8 cellular contexts compared by ENCODE assay signal in the genomic region with DNA sequence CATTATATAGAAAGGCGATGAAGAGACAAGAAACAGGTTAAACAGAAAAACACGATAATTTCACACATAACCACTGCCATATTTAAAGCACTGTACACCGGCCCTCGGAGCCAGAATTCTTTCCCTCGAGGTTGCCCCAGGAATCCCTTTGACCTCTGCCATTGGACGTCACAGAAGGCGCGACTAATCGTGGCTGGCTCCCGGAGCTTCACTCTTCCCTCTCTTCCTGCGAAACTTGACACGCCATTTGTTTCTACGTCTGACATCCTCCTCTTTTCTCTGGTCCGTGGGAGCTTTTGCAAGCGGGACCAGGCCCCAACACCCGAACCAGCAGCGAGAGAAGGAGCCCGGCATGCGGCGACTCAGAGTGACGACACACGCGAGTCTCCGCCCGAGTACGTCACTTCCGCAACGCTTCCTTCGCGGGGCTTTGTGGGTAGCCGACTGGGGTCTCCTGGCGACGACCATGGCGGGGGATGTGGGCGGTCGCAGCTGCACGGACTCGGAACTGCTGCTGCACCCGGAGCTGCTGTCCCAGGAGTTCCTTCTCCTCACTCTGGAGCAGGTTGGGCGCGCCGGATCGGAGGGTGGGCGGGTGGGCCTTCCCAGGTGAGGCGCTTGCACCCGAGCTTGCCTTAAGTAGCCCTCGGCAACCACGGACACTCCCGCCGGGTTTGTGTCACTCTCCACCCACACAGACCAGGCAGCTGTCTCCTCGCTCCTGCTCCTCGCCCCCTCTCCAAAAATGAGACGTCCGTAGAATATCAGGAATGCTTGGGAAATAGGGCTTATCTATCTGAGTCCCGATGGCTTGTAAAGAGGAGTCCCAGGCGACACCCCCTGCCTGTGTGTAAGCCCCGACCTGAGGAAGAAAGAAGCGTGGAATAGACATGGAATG. TPM values are rescaled to one million over a fixed set of nuclear protein-coding genes. Genes with fewer than 3 reads are reported as not detected.
DNase-seq lines count a peak whose midpoint lies in the region; ATAC-seq lines count a peak whose summit lies in the region.

C2orf49 (plus strand) TSS at position 419 of the 898 bp plus-strand sequence; CDS start at position 467, 48 bp downstream.

- no peaks in the 10 kb centered on the region for H3K27me3 Mint-ChIP-seq in activated CD4-positive, alpha-beta T cell treated with anti-CD3 and anti-CD28 coated beads, Interleukin-2, amount 10 ng/mL, durations not matched to agents 7 days and 5 days
- H3K27me3 Mint-ChIP-seq in dendritic cell treated with granulocyte-macrophage colony-stimulating factor and Interleukin-4, amounts not matched to agents 40 ng/mL and 50 ng/mL, for 4 days = no peaks in the 10 kb centered on the region

- H3K27ac Mint-ChIP-seq in activated CD4-positive, alpha-beta T cell treated with anti-CD3 and anti-CD28 coated beads, Interleukin-2, amount 10 ng/mL, durations not matched to agents 7 days and 5 days = peak within 1 kb of the TSS; percentile 100
- peak within 1 kb of the TSS; percentile 97 for H3K27ac Mint-ChIP-seq in dendritic cell treated with granulocyte-macrophage colony-stimulating factor and Interleukin-4, amounts not matched to agents 40 ng/mL and 50 ng/mL, for 4 days

- H3K36me3 Mint-ChIP-seq in activated CD4-positive, alpha-beta T cell treated with anti-CD3 and anti-CD28 coated beads, Interleukin-2, amount 10 ng/mL, durations not matched to agents 7 days and 5 days (ENCODE audit: low read depth) = peaks cover 19% of the 10 kb centered on the region
- peaks cover 36% of the 10 kb centered on the region for H3K36me3 Mint-ChIP-seq in dendritic cell treated with granulocyte-macrophage colony-stimulating factor and Interleukin-4, amounts not matched to agents 40 ng/mL and 50 ng/mL, for 4 days (ENCODE audit: low read depth)

- CTCF ChIA-PET in activated CD4-positive, alpha-beta T cell treated with anti-CD3 and anti-CD28 coated beads, Interleukin-2, amount 10 ng/mL, durations not matched to agents 7 days and 5 days (lab: Charles Lee) = interaction anchor here (1.8 to 2.0 kb wide), 3 partner anchors 9 to 12 kb away, joined by 5 to 8 read pairs (median 6); no protein-coding TSS in a partner anchor

- peaks cover 53% of the 10 kb centered on the region for H3K4me1 Mint-ChIP-seq in activated CD4-positive, alpha-beta T cell treated with anti-CD3 and anti-CD28 coated beads, Interleukin-2, amount 10 ng/mL, durations not matched to agents 7 days and 5 days
- H3K4me1 Mint-ChIP-seq in dendritic cell treated with granulocyte-macrophage colony-stimulating factor and Interleukin-4, amounts not matched to agents 40 ng/mL and 50 ng/mL, for 4 days (ENCODE audit: low read depth) = peaks cover 21% of the 10 kb centered on the region

- ATAC-seq in GM19351 (IDR thresholded peaks at IDR 0.05; ENCODE audit: unreplicated experiment) (peak; percentile 94), HG03520 (IDR thresholded peaks at IDR 0.05; ENCODE audit: unreplicated experiment) (peak; percentile 78), left lobe of liver (peak; percentile 94)

- H3K4me3 Mint-ChIP-seq in activated CD4-positive, alpha-beta T cell treated with anti-CD3 and anti-CD28 coated beads, Interleukin-2, amount 10 ng/mL, durations not matched to agents 7 days and 5 days = peak within 1 kb of the TSS; percentile 99
- peak within 1 kb of the TSS; percentile 96 for H3K4me3 Mint-ChIP-seq in dendritic cell treated with granulocyte-macrophage colony-stimulating factor and Interleukin-4, amounts not matched to agents 40 ng/mL and 50 ng/mL, for 4 days

- intact Hi-C loops in dendritic cell treated with granulocyte-macrophage colony-stimulating factor and Interleukin-4, amounts not matched to agents 40 ng/mL and 50 ng/mL, for 4 days (cut with micrococcal nuclease) = loop anchor here (10.0 kb wide), 1 partner anchor 303 kb away; the partner anchor contains the start of gene MRPS9

- H3K9me3 Mint-ChIP-seq in activated CD4-positive, alpha-beta T cell treated with anti-CD3 and anti-CD28 coated beads, Interleukin-2, amount 10 ng/mL, durations not matched to agents 7 days and 5 days = no peaks in the 10 kb centered on the region
- H3K9me3 Mint-ChIP-seq in dendritic cell treated with granulocyte-macrophage colony-stimulating factor and Interleukin-4, amounts not matched to agents 40 ng/mL and 50 ng/mL, for 4 days = no peaks in the 10 kb centered on the region

- peak; percentile 50 to 99 (median 87) for DNase-seq in C1 segment of cervical spinal cord (lab: John Stamatoyannopoulos, UW)
- DNase-seq in NCI-H69 (lab: John Stamatoyannopoulos, UW) = peak; percentile 90
- peak; percentile 92 for DNase-seq in activated CD4-positive, alpha-beta T cell treated with anti-CD3 and anti-CD28 coated beads, Interleukin-2, amount 10 ng/mL, durations not matched to agents 7 days and 5 days
- peak; percentile 88 for DNase-seq in left lobe of liver (ENCODE audit: low spot score)
- DNase-seq in stimulated activated CD4-positive, alpha-beta T cell treated with anti-CD3 and anti-CD28 coated beads, Interleukin-2, amount 100 ng/mL, for 4 hours (ENCODE audit: low read depth) = peak; percentile 87

- POLR2A ChIA-PET in activated CD4-positive, alpha-beta T cell treated with anti-CD3 and anti-CD28 coated beads, Interleukin-2, amount 10 ng/mL, durations not matched to agents 7 days and 5 days (lab: Charles Lee) = interaction anchor here (0.6 kb wide), 1 partner anchor 10 kb away, joined by 3 read pairs; no protein-coding TSS in a partner anchor

RNA-seq across cellular contexts. Expression of gene C2orf49, which starts in this region (rescaled TPM):
- total RNA-seq in activated CD4-positive, alpha-beta T cell treated with anti-CD3 and anti-CD28 coated beads, Interleukin-2, amount 10 ng/mL, durations not matched to agents 7 days and 5 days = 10 to 100 TPM; 23.5 to 24.5 TPM
- total RNA-seq in left lobe of liver = 5.2 TPM

Comparison
In these comparisons a context has a peak if more than half of its experiments do, and no peak if none do; other contexts are left out.
1. Peak in every context shown above with its lines: DNase-seq and ATAC-seq.